8 cellular contexts compared by ENCODE assay signal in genomic region chr2:176129013-176129796, GRCh38. TPM values are rescaled to one million over a fixed set of nuclear protein-coding genes. Genes with fewer than 3 reads are reported as not detected.
DNase-seq lines count a peak whose midpoint lies in the region; ATAC-seq and TF ChIP-seq lines count a peak whose summit lies in the region.

Gene HOXD8 (plus strand): TSS chr2:176129705. CDS start chr2:176130367, 662 bp downstream.

- H3K4me3 ChIP-seq in breast epithelium (peak within 1 kb of the TSS; percentile 52 to 73 (median 60)), neuron (ENCODE audit: low read length) (peak within 1 kb of the TSS; percentile 23)

- H3K4me1 Mint-ChIP-seq in MCF 10A (ENCODE audit: insufficient read depth, unreplicated experiment) = no peaks in the 10 kb centered on the region

- no TSS peak for BruUV-seq in MCF 10A (replicated peaks; lab: Mats Ljungman, UMichigan)

- TF ChIP-seq CTCF in breast epithelium (IDR thresholded peaks at IDR 0.05) (no peak), MCF 10A (IDR thresholded peaks at IDR 0.05; ENCODE audit: unreplicated experiment) (no peak)

- intact Hi-C loops in breast epithelium (cut with DNase I; ENCODE audit: low total_unique reads) (no loop called here), MCF 10A (cut with micrococcal nuclease) (loop anchor here (5.0 kb wide), 1 partner anchor 1033 kb away; no protein-coding TSS in a partner anchor)

- no peaks in the 10 kb centered on the region for H3K36me3 Mint-ChIP-seq in MCF 10A (ENCODE audit: insufficient read depth, unreplicated experiment)

- POLR2A ChIA-PET in MCF 10A (lab: Yijun Ruan, JAX) = no interaction called here

- H3K27ac ChIP-seq in breast epithelium = peak within 1 kb of the TSS; percentile 83 to 98

- peaks cover 3% of the 10 kb centered on the region for H3K27me3 Mint-ChIP-seq in MCF 10A (ENCODE audit: insufficient read depth, unreplicated experiment)

- H2AFZ ChIP-seq in neuron (ENCODE audit: low read depth, low read length) = peak within 1 kb of the TSS; percentile 93

- ATAC-seq in esophagus mucosa = peak; percentile 66

- H3K4me1 ChIP-seq in breast epithelium (no peaks in the 10 kb centered on the region), neuron (ENCODE audit: insufficient read depth, low read length) (no peaks in the 10 kb centered on the region)

- no peak within 1 kb of the TSS for H3K27ac Mint-ChIP-seq in MCF 10A (ENCODE audit: low read depth, unreplicated experiment)

- no peak for TF ChIP-seq POLR2A in breast epithelium (IDR thresholded peaks at IDR 0.05)

- H3K4me3 Mint-ChIP-seq in MCF 10A (ENCODE audit: unreplicated experiment) = no peak within 1 kb of the TSS

- peaks cover 0 to 3% of the 10 kb centered on the region in 2 donors for H3K9me3 ChIP-seq in breast epithelium
- no peaks in the 10 kb centered on the region for H3K9me3 ChIP-seq in neuron (ENCODE audit: low read length)

- H3K27me3 ChIP-seq in breast epithelium = peaks cover 5 to 83% of the 10 kb centered on the region in 2 donors
- peaks cover 89% of the 10 kb centered on the region for H3K27me3 ChIP-seq in neuron (ENCODE audit: insufficient read depth, low read length)

- H3K36me3 ChIP-seq in breast epithelium (no peaks in the 10 kb centered on the region), neuron (ENCODE audit: insufficient read depth, low read length) (no peaks in the 10 kb centered on the region)

- DNase-seq in breast epithelium (ENCODE audit: low spot score in 2 of 2) (no peak), MCF 10A (ENCODE audit: unreplicated experiment) (no peak), SK-N-DZ (ENCODE audit: low spot score) (peak; percentile 90), 8988T (no peak), hippocampal formation (lab: John Stamatoyannopoulos, UW) (no peak)
- DNase-seq in stimulated activated naive CD4-positive, alpha-beta T cell (lab: John Stamatoyannopoulos, UW) = no peak

- CTCF ChIA-PET in MCF 10A (lab: Yijun Ruan, JAX) = interaction anchor here (3.1 to 4.4 kb wide), 3 partner anchors 11 to 524 kb away, joined by 25 to 100 read pairs (median 60); no protein-coding TSS in a partner anchor

- H3K9me3 Mint-ChIP-seq in MCF 10A (ENCODE audit: unreplicated experiment) = no peaks in the 10 kb centered on the region

RNA-seq across cellular contexts. Expression of gene HOXD8, which starts in this region (rescaled TPM):
- 10 to 100 TPM; 10.5 to 36.1 (median 13.8) TPM for total RNA-seq in breast epithelium
- total RNA-seq in MCF 10A (2022) = not detected in 2 replicates
- 28.1 and 35.4 TPM in 2 replicates for polyA plus RNA-seq in SK-N-DZ (2014; cell fraction: cytosol; rRNA removed)
- 28.0 and 35.7 TPM in 2 replicates for polyA plus RNA-seq in SK-N-DZ (2014; cell fraction: nucleus; rRNA removed)
- 0.88 TPM for total RNA-seq in esophagus mucosa

Comparison
In these comparisons a context has a peak if more than half of its experiments do, and no peak if none do; other contexts are left out.
1. Peak in ATAC-seq in esophagus mucosa; RNA of the gene not detected or under 1 TPM.